In genomic region chr3:127394984-127395662, GRCh38 we compare ENCODE assay signal across 1 cellular context.
TF ChIP-seq lines count a peak whose summit lies in the region.

No MANE protein-coding gene starts in this region.

TF ChIP-seq in GM23338, 12 proteins besides CTCF, POLR2A, EP300 and RAD21 (continued from another document):
- TF ChIP-seq, protein P1, sequence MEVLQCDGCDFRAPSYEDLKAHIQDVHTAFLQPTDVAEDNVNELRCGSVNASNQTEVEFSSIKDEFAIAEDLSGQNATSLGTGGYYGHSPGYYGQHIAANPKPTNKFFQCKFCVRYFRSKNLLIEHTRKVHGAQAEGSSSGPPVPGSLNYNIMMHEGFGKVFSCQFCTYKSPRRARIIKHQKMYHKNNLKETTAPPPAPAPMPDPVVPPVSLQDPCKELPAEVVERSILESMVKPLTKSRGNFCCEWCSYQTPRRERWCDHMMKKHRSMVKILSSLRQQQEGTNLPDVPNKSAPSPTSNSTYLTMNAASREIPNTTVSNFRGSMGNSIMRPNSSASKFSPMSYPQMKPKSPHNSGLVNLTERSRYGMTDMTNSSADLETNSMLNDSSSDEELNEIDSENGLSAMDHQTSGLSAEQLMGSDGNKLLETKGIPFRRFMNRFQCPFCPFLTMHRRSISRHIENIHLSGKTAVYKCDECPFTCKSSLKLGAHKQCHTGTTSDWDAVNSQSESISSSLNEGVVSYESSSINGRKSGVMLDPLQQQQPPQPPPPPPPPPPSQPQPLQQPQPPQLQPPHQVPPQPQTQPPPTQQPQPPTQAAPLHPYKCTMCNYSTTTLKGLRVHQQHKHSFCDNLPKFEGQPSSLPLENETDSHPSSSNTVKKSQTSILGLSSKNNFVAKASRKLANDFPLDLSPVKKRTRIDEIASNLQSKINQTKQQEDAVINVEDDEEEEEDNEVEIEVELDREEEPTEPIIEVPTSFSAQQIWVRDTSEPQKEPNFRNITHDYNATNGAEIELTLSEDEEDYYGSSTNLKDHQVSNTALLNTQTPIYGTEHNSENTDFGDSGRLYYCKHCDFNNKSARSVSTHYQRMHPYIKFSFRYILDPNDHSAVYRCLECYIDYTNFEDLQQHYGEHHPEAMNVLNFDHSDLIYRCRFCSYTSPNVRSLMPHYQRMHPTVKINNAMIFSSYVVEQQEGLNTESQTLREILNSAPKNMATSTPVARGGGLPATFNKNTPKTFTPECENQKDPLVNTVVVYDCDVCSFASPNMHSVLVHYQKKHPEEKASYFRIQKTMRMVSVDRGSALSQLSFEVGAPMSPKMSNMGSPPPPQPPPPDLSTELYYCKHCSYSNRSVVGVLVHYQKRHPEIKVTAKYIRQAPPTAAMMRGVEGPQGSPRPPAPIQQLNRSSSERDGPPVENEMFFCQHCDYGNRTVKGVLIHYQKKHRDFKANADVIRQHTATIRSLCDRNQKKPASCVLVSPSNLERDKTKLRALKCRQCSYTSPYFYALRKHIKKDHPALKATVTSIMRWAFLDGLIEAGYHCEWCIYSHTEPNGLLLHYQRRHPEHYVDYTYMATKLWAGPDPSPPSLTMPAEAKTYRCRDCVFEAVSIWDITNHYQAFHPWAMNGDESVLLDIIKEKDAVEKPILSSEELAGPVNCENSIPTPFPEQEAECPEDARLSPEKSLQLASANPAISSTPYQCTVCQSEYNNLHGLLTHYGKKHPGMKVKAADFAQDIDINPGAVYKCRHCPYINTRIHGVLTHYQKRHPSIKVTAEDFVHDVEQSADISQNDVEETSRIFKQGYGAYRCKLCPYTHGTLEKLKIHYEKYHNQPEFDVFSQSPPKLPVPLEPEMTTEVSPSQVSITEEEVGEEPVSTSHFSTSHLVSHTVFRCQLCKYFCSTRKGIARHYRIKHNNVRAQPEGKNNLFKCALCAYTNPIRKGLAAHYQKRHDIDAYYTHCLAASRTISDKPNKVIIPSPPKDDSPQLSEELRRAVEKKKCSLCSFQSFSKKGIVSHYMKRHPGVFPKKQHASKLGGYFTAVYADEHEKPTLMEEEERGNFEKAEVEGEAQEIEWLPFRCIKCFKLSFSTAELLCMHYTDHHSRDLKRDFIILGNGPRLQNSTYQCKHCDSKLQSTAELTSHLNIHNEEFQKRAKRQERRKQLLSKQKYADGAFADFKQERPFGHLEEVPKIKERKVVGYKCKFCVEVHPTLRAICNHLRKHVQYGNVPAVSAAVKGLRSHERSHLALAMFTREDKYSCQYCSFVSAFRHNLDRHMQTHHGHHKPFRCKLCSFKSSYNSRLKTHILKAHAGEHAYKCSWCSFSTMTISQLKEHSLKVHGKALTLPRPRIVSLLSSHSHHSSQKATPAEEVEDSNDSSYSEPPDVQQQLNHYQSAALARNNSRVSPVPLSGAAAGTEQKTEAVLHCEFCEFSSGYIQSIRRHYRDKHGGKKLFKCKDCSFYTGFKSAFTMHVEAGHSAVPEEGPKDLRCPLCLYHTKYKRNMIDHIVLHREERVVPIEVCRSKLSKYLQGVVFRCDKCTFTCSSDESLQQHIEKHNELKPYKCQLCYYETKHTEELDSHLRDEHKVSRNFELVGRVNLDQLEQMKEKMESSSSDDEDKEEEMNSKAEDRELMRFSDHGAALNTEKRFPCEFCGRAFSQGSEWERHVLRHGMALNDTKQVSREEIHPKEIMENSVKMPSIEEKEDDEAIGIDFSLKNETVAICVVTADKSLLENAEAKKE (CRISPR knock-in tag; IDR thresholded peaks at IDR 0.05): no peak
- TF ChIP-seq ZNF331 (CRISPR knock-in tag; IDR thresholded peaks at IDR 0.05; ENCODE audit: low read depth): no peak
- no peak for TF ChIP-seq ETS1 (IDR thresholded peaks at IDR 0.05)
- no peak for TF ChIP-seq POLR2AphosphoS5 (IDR thresholded peaks at IDR 0.05; ENCODE audit: low read depth)
- no peak for TF ChIP-seq ZNF114 (CRISPR knock-in tag; IDR thresholded peaks at IDR 0.05)
- TF ChIP-seq EZH2phosphoT487 (IDR thresholded peaks at IDR 0.05; ENCODE audit: unreplicated experiment): no peak
- no peak for TF ChIP-seq CREB1 (CRISPR knock-in tag; IDR thresholded peaks at IDR 0.05; ENCODE audit: low read depth)
TF ChIP-seq in GM23338: peak in this region for 0.
